Comparison of ENCODE assay signal across 8 cellular contexts in the genomic region with DNA sequence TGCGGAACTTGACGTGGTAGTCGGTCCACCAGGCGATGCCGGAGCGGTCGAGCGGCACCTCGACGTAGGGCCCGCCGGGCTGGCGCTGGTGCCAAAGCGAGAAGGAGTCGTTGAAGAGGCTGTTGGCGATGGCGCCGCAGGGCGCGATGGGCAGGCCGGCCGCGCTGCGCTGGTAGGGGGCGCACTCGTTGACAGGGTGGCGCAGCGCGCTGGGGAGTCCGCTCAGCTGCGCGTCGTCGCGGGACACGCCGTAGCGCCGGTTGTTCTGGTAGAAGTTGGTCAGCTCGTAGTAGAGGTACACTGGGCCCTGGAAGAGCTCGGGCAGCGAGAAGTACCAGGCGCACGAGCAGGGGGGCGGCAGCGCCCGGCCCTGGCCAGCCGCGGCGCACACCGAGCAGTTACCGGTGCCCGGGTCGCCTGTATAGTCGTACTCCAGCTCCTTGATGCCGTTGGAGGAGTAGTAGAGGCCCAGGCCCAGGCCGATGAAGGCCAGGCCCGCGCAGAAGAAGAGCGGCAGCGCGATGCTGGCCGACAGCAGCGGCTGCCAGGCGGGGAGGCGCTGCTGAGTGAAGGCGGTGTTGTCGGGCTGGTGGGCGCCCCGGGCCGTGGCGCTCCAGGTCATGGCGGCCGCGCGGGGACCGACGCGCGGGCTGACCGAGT. TPM values are rescaled to one million over a fixed set of nuclear protein-coding genes. Genes with fewer than 3 reads are reported as not detected.
A peak's percentile ranks its signal among the peaks of the same experiment; 100 is the strongest.
DNase-seq lines count a peak whose midpoint lies in the region; TF ChIP-seq lines count a peak whose summit lies in the region.

No MANE protein-coding gene starts in this region.

- H3K4me2 ChIP-seq in GM23248 (ENCODE audit: unreplicated experiment) (peak overlapping the region; percentile 71), skeletal muscle satellite cell (ENCODE audit: low read length) (peak overlapping the region; percentile 94)

- peak in 5 of 6 experiments; percentile 20 to 44 (median 39) for TF ChIP-seq CTCF in adrenal gland (IDR thresholded peaks at IDR 0.05)

- in situ Hi-C loops in GM23248 (cut with MboI), result loop anchor here (25.0 kb wide), 1 partner anchor 943 kb away; no protein-coding TSS in a partner anchor

- H4K20me1 ChIP-seq in GM23248 (ENCODE audit: insufficient read depth), result no peaks in the 10 kb centered on the region

- peak in 1 of 2 donors; percentile 67 for TF ChIP-seq POLR2A in adrenal gland (IDR thresholded peaks at IDR 0.05)

- H3K9ac ChIP-seq in GM23248 (peak overlapping the region; percentile 71), skeletal muscle satellite cell (ENCODE audit: low read depth, low read length) (peak overlapping the region; percentile 81)

- H3F3A ChIP-seq in GM23248 (ENCODE audit: insufficient read depth), result peaks cover 22% of the 10 kb centered on the region

- peak overlapping the region; percentile 81 for H2AFZ ChIP-seq in GM23248

- H3K36me3 ChIP-seq in GM23248 (ENCODE audit: low read depth), result no peaks in the 10 kb centered on the region
- H3K36me3 ChIP-seq in adrenal gland (replicated peaks in 1 of 2), result no peaks in the 10 kb centered on the region
- H3K36me3 ChIP-seq in iPS DF 6.9 (ENCODE audit: control insufficient read depth, insufficient read depth, low read length), result no peaks in the 10 kb centered on the region
- H3K36me3 ChIP-seq in skeletal muscle satellite cell (ENCODE audit: insufficient read depth, low read length), result no peaks in the 10 kb centered on the region

- H3K4me1 ChIP-seq in GM23248 (ENCODE audit: insufficient read depth) (peaks cover 15% of the 10 kb centered on the region; the same call in 1 of the 2 replicates), adrenal gland (replicated peaks in 1 of 2) (peaks cover 6 to 24% of the 10 kb centered on the region in 2 donors), iPS DF 6.9 (ENCODE audit: control insufficient read depth, insufficient read depth, low read length) (no peaks in the 10 kb centered on the region), skeletal muscle satellite cell (ENCODE audit: control insufficient read depth, insufficient read depth, low read length) (peaks cover 22% of the 10 kb centered on the region)

- DNase-seq in GM23248 (peak; percentile 64), T follicular helper cell (ENCODE audit: low read depth) (peak; percentile 69), adrenal gland (peak; percentile 53 to 71 (median 63)), iPS DF 6.9 (ENCODE audit: low read depth, low spot score) (no peak), glomerular visceral epithelial cell (ENCODE audit: extremely low spot score) (no peak), SK-N-DZ (ENCODE audit: low spot score) (no peak), NAMALWA (ENCODE audit: low spot score) (no peak)

- no peaks in the 10 kb centered on the region for H3K79me2 ChIP-seq in GM23248 (ENCODE audit: insufficient read depth)

- H3K27me3 ChIP-seq in GM23248 (replicated peaks; ENCODE audit: insufficient read depth) (no peaks in the 10 kb centered on the region), adrenal gland (peaks cover 7% of the 10 kb centered on the region), iPS DF 6.9 (ENCODE audit: control insufficient read depth, insufficient read depth, low read length) (peaks cover 10% of the 10 kb centered on the region), skeletal muscle satellite cell (ENCODE audit: control insufficient read depth, insufficient read depth, low read length) (peaks cover 11% of the 10 kb centered on the region)

- H3K9me3 ChIP-seq in GM23248 (ENCODE audit: low read depth), result no peaks in the 10 kb centered on the region
- H3K9me3 ChIP-seq in adrenal gland (replicated peaks in 1 of 3), result no peaks in the 10 kb centered on the region
- H3K9me3 ChIP-seq in iPS DF 6.9 (ENCODE audit: control insufficient read depth, insufficient read depth, low read length), result no peaks in the 10 kb centered on the region
- no peaks in the 10 kb centered on the region for H3K9me3 ChIP-seq in skeletal muscle satellite cell (replicated peaks; ENCODE audit: low read length)

- 5 to 8% methylated on average over 32 to 57 of the region's 81 CpGs for WGBS in GM23248 (ENCODE audit: low coverage in 1 of 2, low lambda C conversion rate in 2 of 2, missing lambda C conversion rate in 2 of 2), 2 experiments
- WGBS in adrenal gland, 4 donors, result 0 to 7% (median 0%) methylated on average over 12 to 81 of the region's 81 CpGs
- no CpG with 5 or more reads among the region's 81 CpGs for WGBS in iPS DF 6.9 (ENCODE audit: insufficient coverage, insufficient read length)

- H3K27ac ChIP-seq in GM23248 (no peak overlapping the region), adrenal gland (peak overlapping the region in 4 of 5 donors; percentile 63 to 88 (median 73)), iPS DF 6.9 (ENCODE audit: low read length) (no peak overlapping the region)

- intact Hi-C loops in adrenal gland (cut with DNase I), result no loop called here

- peak overlapping the region; percentile 66 for H3K4me3 ChIP-seq in GM23248
- H3K4me3 ChIP-seq in adrenal gland, result peak overlapping the region in 3 of 4 donors; percentile 48 to 71 (median 53)
- H3K4me3 ChIP-seq in iPS DF 6.9 (ENCODE audit: low read length), result peak overlapping the region; percentile 44; the same call in 1 of the 2 replicates
- H3K4me3 ChIP-seq in skeletal muscle satellite cell (ENCODE audit: low read length), result peak overlapping the region; percentile 77

- no peaks in the 10 kb centered on the region for H3K9me2 ChIP-seq in GM23248 (ENCODE audit: insufficient read depth)

RNA-seq across cellular contexts. Expression of a gene that starts 0.5 kb away (rescaled TPM):
- 1.3 and 1.7 TPM in 2 replicates for total RNA-seq in GM23248 (2014; rRNA removed; shearing (Covaris generic))
- polyA plus RNA-seq in GM23248 (2016; fragmentation: Nextera tagmentation; extraction: Ambion mirVana) (0.29 and 0.35 TPM in 2 replicates), adrenal gland (1 to 10 TPM; 1.8 to 2.4 (median 1.9) TPM)
- total RNA-seq in adrenal gland, result 1 to 10 TPM; 2.4 to 6.0 (median 4.9) TPM
- under 0.01 TPM in 1 of 2 replicates, not detected in the other for total RNA-seq in skeletal muscle satellite cell (2012; rRNA removed)
- polyA plus RNA-seq in SK-N-DZ (2014; cell fraction: cytosol; rRNA removed), result not detected in 2 replicates
- polyA plus RNA-seq in SK-N-DZ (2014; cell fraction: nucleus; rRNA removed), result not detected in 2 replicates

RNA-seq across cellular contexts. Expression of a gene that starts 40.7 kb away (rescaled TPM):
- 2.7 and 3.5 TPM in 2 replicates for total RNA-seq in GM23248 (2014; rRNA removed; shearing (Covaris generic))
- 2.4 and 2.9 TPM in 2 replicates for polyA plus RNA-seq in GM23248 (2016; fragmentation: Nextera tagmentation; extraction: Ambion mirVana)
- 10 to 100 TPM; 13.6 to 28.1 (median 19.3) TPM for total RNA-seq in adrenal gland
- 10 to 100 TPM in 1 of 3 donors, 1 to 10 TPM in 2; 7.8 to 11.6 (median 9.9) TPM for polyA plus RNA-seq in adrenal gland
- total RNA-seq in skeletal muscle satellite cell (2012; rRNA removed), result 5.9 and 17.2 TPM in 2 replicates
- 0.25 and 0.28 TPM in 2 replicates for polyA plus RNA-seq in SK-N-DZ (2014; cell fraction: cytosol; rRNA removed)
- 3.3 TPM in 1 of 2 replicates, not detected in the other for polyA plus RNA-seq in SK-N-DZ (2014; cell fraction: nucleus; rRNA removed)

Comparison
In these comparisons a context has a peak if more than half of its experiments do, and no peak if none do; other contexts are left out.
1. DNase-seq: peak in GM23248 (single experiment), T follicular helper cell (single experiment) and adrenal gland (7 of 7); none in iPS DF 6.9 (single experiment), glomerular visceral epithelial cell (single experiment), SK-N-DZ (single experiment) and NAMALWA (single experiment).
2. H3K27ac ChIP-seq: peak in adrenal gland (4 of 5); none in GM23248 (single experiment) and iPS DF 6.9 (single experiment).
3. Peak in every context shown above with its lines, with median percentiles within 50 percentile points of each other: H3K4me3 ChIP-seq.